In the genomic region with DNA sequence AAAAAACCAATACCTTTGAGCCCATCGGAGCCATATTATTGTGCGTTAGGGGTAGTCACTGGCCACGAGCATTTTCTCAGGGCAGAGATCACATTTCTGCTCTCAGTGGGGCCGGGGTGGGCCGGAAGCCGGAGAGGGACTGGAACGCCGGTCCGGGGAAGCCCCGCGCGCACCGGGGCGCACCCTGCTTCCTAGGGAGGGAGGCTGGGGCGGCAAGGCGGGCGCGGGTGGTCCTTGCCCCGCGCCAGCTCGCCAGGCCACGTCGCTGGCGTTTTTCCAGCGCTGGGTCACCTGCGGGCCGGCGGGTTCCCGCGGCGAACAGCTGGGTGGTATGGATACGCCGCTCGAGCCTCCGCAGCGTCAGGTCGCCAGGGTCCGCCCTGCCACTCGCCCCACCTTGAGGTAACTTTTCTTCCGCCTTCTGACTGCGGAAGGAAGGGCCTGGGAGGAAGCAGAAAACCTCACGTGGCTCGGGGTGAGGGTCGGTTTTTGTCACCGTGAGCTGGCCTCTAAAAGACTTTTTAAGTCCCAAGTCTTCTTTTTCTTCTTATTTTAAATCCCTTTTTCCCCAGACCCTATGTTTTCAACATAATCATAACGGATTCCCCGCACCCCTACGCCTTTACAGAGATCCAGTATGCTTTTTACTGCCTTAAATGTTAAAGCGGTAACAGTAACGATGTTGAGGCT, we compare ENCODE assay signal across 8 cellular contexts. TPM values are rescaled to one million over a fixed set of nuclear protein-coding genes. Genes with fewer than 3 reads are reported as not detected.
DNase-seq lines count a peak whose midpoint lies in the region; ATAC-seq and TF ChIP-seq lines count a peak whose summit lies in the region.

No MANE protein-coding gene starts in this region.

- H3K4me1 Mint-ChIP-seq in T-cell = peaks cover 38 to 45% (median 39%) of the 10 kb centered on the region in 3 donors

- TF ChIP-seq CTCF in HL-60 (IDR thresholded peaks at IDR 0.05; ENCODE audit: insufficient read depth, low read length) (no peak), ascending aorta (IDR thresholded peaks at IDR 0.05) (peak in 1 of 3 experiments; percentile 3)

- no peaks in the 10 kb centered on the region for H3K9me3 Mint-ChIP-seq in T-cell

- peak overlapping the region; percentile 95 to 97 (median 96) for H3K4me3 Mint-ChIP-seq in T-cell

- H3K27me3 Mint-ChIP-seq in T-cell = no peaks in the 10 kb centered on the region

- peak overlapping the region; percentile 98 for H3K27ac ChIP-seq in HL-60 (replicated peaks)
- peak overlapping the region; percentile 100 for H3K27ac ChIP-seq in ascending aorta

- H3K4me3 ChIP-seq in HL-60 (replicated peaks; ENCODE audit: insufficient read depth, low read length) (peak overlapping the region; percentile 80), ascending aorta (peak overlapping the region; percentile 73 to 78)

- H3K9me3 ChIP-seq in ascending aorta = no peaks in the 10 kb centered on the region

- CTCF ChIA-PET in T-cell (lab: Charles Lee) = interaction anchor here in 1 of 2 donors (1.1 to 3.6 kb wide), 5 partner anchors 8 to 130 kb away, joined by 3 to 27 read pairs (median 3); partner anchors contain the start of gene SLC17A5

- intact Hi-C loops in ascending aorta (cut with DNase I) = loop anchor here (5.0 to 10.0 kb wide), 2 partner anchors 61 to 1681 kb away; partner anchors contain the start of genes COL12A1 and MTO1

- DNase-seq in CMK (ENCODE audit: low read depth) (peak; percentile 76), HL-60 (ENCODE audit: low read depth in 1 of 2, low spot score in 1 of 2) (peak; percentile 86 to 89), T-cell (peak; percentile 49 to 80 (median 67)), ascending aorta (ENCODE audit: low spot score in 2 of 2) (peak in 1 of 2 donors; percentile 73), iPS-NIHi11 (ENCODE audit: low spot score) (peak; percentile 18), GOT3 (lab: John Stamatoyannopoulos, UW) (no peak)
- peak; percentile 75 for DNase-seq in stimulated activated CD4-positive, alpha-beta T cell treated with anti-CD3 and anti-CD28 coated beads, Interleukin-12 subunit alpha, Interleukin-12 subunit beta, amount 100 ng/mL, for 4 hours

- H3K36me3 Mint-ChIP-seq in T-cell = peaks cover 25% of the 10 kb centered on the region

- H3K36me3 ChIP-seq in ascending aorta = peaks cover 12 to 15% of the 10 kb centered on the region in 2 donors

- peaks cover 4 to 17% of the 10 kb centered on the region in 2 donors for H3K4me1 ChIP-seq in ascending aorta

- H3K27me3 ChIP-seq in HL-60 (ENCODE audit: insufficient read depth, poor library complexity, severe bottlenecking) (no peaks in the 10 kb centered on the region), ascending aorta (no peaks in the 10 kb centered on the region)

- H3K27ac Mint-ChIP-seq in T-cell = peak overlapping the region; percentile 96 to 98

- peak; percentile 46 for ATAC-seq in GM19467 (IDR thresholded peaks at IDR 0.05; ENCODE audit: unreplicated experiment)
- ATAC-seq in T-cell (replicated peaks in 1 of 4) = peak; percentile 34 to 49 (median 45)

- POLR2A ChIA-PET in T-cell (lab: Charles Lee) = interaction anchor here (0.5 to 2.1 kb wide), 9 partner anchors 8 to 170 kb away, joined by 3 to 10 read pairs (median 3); no protein-coding TSS in a partner anchor

RNA-seq across cellular contexts. Expression of gene EEF1A1, which starts 2.7 kb away (rescaled TPM):
- total RNA-seq in T-cell (over 10,000 TPM; 14,142 to 15,123 (median 14,655) TPM), ascending aorta (4,361 TPM)
